Comparison of ENCODE assay signal across 8 cellular contexts in genomic region chr19:39031368-39032163, GRCh38. TPM values are rescaled to one million over a fixed set of nuclear protein-coding genes. Genes with fewer than 3 reads are reported as not detected.
DNase-seq lines count a peak whose midpoint lies in the region; ATAC-seq and TF ChIP-seq lines count a peak whose summit lies in the region.

No MANE protein-coding gene starts in this region.

- H3K4me3 ChIP-seq in AG04449 (ENCODE audit: low read depth, low read length) (peak overlapping the region; percentile 59), astrocyte of the cerebellum (ENCODE audit: low read depth, low read length) (peak overlapping the region; percentile 53), vagina (peak overlapping the region; percentile 61 to 82)

- CTCF ChIA-PET in AG04449 (lab: Yijun Ruan, JAX), result interaction anchor here (3.2 kb wide), 1 partner anchor 20 kb away, joined by 14 read pairs; no protein-coding TSS in a partner anchor

- ATAC-seq in GM19438 (IDR thresholded peaks at IDR 0.05; ENCODE audit: low read depth, unreplicated experiment), result peak; percentile 85

- DNase-seq in AG04449 (ENCODE audit: low read depth, low spot score) (no peak), NCI-H1048 (lab: John Stamatoyannopoulos, UW) (peak; percentile 92), T1000 (lab: John Stamatoyannopoulos, UW) (peak; percentile 94), astrocyte of the cerebellum (ENCODE audit: low read depth) (peak; percentile 11), hippocampal formation (lab: John Stamatoyannopoulos, UW) (peak; percentile 22 to 92), renal cortical epithelial cell (ENCODE audit: low read depth) (peak; percentile 91), vagina (ENCODE audit: extremely low spot score in 2 of 2) (peak; percentile 93 to 98)

- TF ChIP-seq CTCF in AG04449 (IDR thresholded peaks at IDR 0.05; ENCODE audit: insufficient read depth, low read length, missing control alignments) (no peak), astrocyte of the cerebellum (IDR thresholded peaks at IDR 0.05; ENCODE audit: low read depth, low read length, missing control alignments) (no peak), vagina (IDR thresholded peaks at IDR 0.05) (no peak)

- in situ Hi-C loops in astrocyte of the cerebellum (cut with HindIII; ENCODE audit: low sequenced_read_pairs), result no loop called here

- no peaks in the 10 kb centered on the region for H3K27me3 ChIP-seq in vagina

- no peaks in the 10 kb centered on the region for H3K9me3 ChIP-seq in vagina

- POLR2A ChIA-PET in AG04449 (lab: Yijun Ruan, JAX), result no interaction called here

- H3K36me3 ChIP-seq in vagina, result peaks cover 0 to 12% of the 10 kb centered on the region in 2 donors

- intact Hi-C loops in vagina (cut with DNase I), result no loop called here

- peaks cover 27% of the 10 kb centered on the region for H3K4me1 ChIP-seq in vagina

- H3K27ac ChIP-seq in vagina, result peak overlapping the region; percentile 89

- no peak for TF ChIP-seq POLR2A in vagina (IDR thresholded peaks at IDR 0.05)

RNA-seq across cellular contexts. Expression of gene FBXO27, which starts 0.8 kb away (rescaled TPM):
- total RNA-seq in renal cortical epithelial cell (5.8 and 5.9 TPM in 2 replicates), vagina (3.7 TPM)

RNA-seq across cellular contexts. Expression of gene ACP7, which starts 52.6 kb away (rescaled TPM):
- total RNA-seq in renal cortical epithelial cell, result not detected in 2 replicates
- total RNA-seq in vagina, result not detected

RNA-seq across cellular contexts. Expression of gene FBXO17, which starts 56.0 kb away (rescaled TPM):
- total RNA-seq in renal cortical epithelial cell (25.2 and 82.6 TPM in 2 replicates), vagina (44.0 TPM)
